Comparison of ENCODE assay signal across 9 cellular contexts in the genomic region with DNA sequence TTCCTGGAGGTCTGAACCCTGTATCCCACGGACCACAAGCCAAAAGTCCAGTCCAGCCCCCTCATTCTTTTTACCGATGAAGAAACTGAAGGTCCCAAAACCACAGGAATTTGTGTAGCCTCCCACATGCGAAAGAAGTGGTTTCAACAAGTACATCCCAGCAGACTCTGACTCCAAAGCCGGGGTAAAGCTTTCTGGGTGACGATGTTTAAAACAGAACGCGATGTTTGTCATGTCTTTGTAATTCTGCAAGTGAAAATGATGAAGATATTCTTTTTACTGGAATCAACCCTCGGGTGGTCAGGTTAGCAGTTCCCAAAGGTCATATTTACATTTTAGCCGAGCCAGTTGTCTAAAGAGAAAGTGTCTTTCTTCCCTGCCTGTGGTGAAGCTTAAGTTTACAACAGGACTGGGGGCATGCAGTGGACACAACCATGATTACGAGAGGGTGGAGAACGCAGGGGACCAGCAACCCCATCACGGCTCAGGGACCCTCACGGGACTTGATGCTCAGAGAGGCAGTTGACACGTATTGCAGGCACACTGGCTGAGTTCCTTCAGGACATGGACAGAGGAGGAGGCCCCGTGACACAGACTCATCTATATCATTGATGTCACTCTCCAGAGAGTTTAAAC. TPM values are rescaled to one million over a fixed set of nuclear protein-coding genes. Genes with fewer than 3 reads are reported as not detected.
DNase-seq lines count a peak whose midpoint lies in the region; ATAC-seq and TF ChIP-seq lines count a peak whose summit lies in the region.
"Had no signal": no experiment of that assay in that cellular context is flagged by ENCODE, and none has a peak within 500 bp of the region (broad histone marks: within the 10 kb centered on the region; RNA-seq: fewer than 3 reads in every experiment).

No MANE protein-coding gene starts in this region.

- no peak overlapping the region for H2BK20ac ChIP-seq in IMR-90 (ENCODE audit: low read depth, low read length)

- peaks cover 5% of the 10 kb centered on the region; the same call in 1 of the 2 replicates for H3K9me1 ChIP-seq in IMR-90 (ENCODE audit: insufficient read depth, low read length)

- H3K36me3 Mint-ChIP-seq in activated CD4-positive, alpha-beta T cell treated with anti-CD3 and anti-CD28 coated beads for 36 hours (ENCODE audit: low read depth) = no peaks in the 10 kb centered on the region
- H3K36me3 Mint-ChIP-seq in activated naive CD8-positive, alpha-beta T cell treated with anti-CD3 and anti-CD28 coated beads for 36 hours = no peaks in the 10 kb centered on the region
- peaks cover 7% of the 10 kb centered on the region for H3K36me3 Mint-ChIP-seq in glutamatergic neuron (ENCODE audit: unreplicated experiment)

- H4K20me1 ChIP-seq in IMR-90 (ENCODE audit: insufficient read depth, low read length) (no peaks in the 10 kb centered on the region), osteoblast (ENCODE audit: insufficient read depth, low read length) (no peaks in the 10 kb centered on the region)

- peak overlapping the region; percentile 33 for H3K4me3 Mint-ChIP-seq in activated CD4-positive, alpha-beta T cell treated with anti-CD3 and anti-CD28 coated beads for 36 hours
- no peak overlapping the region for H3K4me3 Mint-ChIP-seq in activated naive CD8-positive, alpha-beta T cell treated with anti-CD3 and anti-CD28 coated beads for 36 hours
- H3K4me3 Mint-ChIP-seq in glutamatergic neuron (ENCODE audit: unreplicated experiment) = no peak overlapping the region
- H3K4me3 Mint-ChIP-seq: GM23338 had no signal

- H3K9me3 ChIP-seq in IMR-90 (ENCODE audit: control insufficient read depth, insufficient read depth, low read length) (no peaks in the 10 kb centered on the region), osteoblast (ENCODE audit: low read depth, low read length) (no peaks in the 10 kb centered on the region)

- TF ChIP-seq POLR2A in IMR-90 (IDR thresholded peaks at IDR 0.05; ENCODE audit: low read depth, low read length) = no peak

- H3K9me3 Mint-ChIP-seq in activated CD4-positive, alpha-beta T cell treated with anti-CD3 and anti-CD28 coated beads for 36 hours (ENCODE audit: low read depth) = no peaks in the 10 kb centered on the region
- H3K9me3 Mint-ChIP-seq in activated naive CD8-positive, alpha-beta T cell treated with anti-CD3 and anti-CD28 coated beads for 36 hours = no peaks in the 10 kb centered on the region
- H3K9me3 Mint-ChIP-seq in glutamatergic neuron (ENCODE audit: unreplicated experiment) = peaks cover 1% of the 10 kb centered on the region
- H3K9me3 Mint-ChIP-seq: GM23338 had no signal

- CTCF ChIA-PET in activated CD4-positive, alpha-beta T cell treated with anti-CD3 and anti-CD28 coated beads for 36 hours (lab: Charles Lee) = no interaction called here
- CTCF ChIA-PET in IMR-90 (lab: Yijun Ruan, JAX) = no interaction called here

- BruUV-seq in IMR-90 (replicated peaks; lab: Mats Ljungman, UMichigan) = no TSS peak

- no peak overlapping the region for H3K23ac ChIP-seq in IMR-90 (ENCODE audit: low read depth, low read length)

- peak overlapping the region; percentile 75 for H2AFZ ChIP-seq in IMR-90 (replicated peaks; ENCODE audit: low read length, poor library complexity)
- H2AFZ ChIP-seq in osteoblast (ENCODE audit: low read length) = peak overlapping the region; percentile 88
- H2AFZ ChIP-seq: GM23338 had no signal

- POLR2A ChIA-PET in activated CD4-positive, alpha-beta T cell treated with anti-CD3 and anti-CD28 coated beads for 36 hours (lab: Charles Lee) = interaction anchor here (1.3 kb wide), 1 partner anchor 19 kb away, joined by 4 read pairs; no protein-coding TSS in a partner anchor
- POLR2A ChIA-PET in IMR-90 (lab: Charles Lee; ENCODE audit: unreplicated experiment) = no interaction called here

- H3K4me1 ChIP-seq in IMR-90 (ENCODE audit: control insufficient read depth, insufficient read depth, low read length) (peaks cover 5% of the 10 kb centered on the region), osteoblast (ENCODE audit: insufficient read depth, low read length) (peaks cover 30% of the 10 kb centered on the region)

- H4K8ac ChIP-seq in IMR-90 (ENCODE audit: low read depth in 2 of 2, low read length in 2 of 2) = no peak overlapping the region

- peak; percentile 44 for ATAC-seq in activated CD4-positive, alpha-beta T cell treated with anti-CD3 and anti-CD28 coated beads for 36 hours
- ATAC-seq in IMR-90 (ENCODE audit: low read depth) (peak; percentile 82), HG02970 (IDR thresholded peaks at IDR 0.05; ENCODE audit: low FRiP score, unreplicated experiment) (no peak)
- ATAC-seq: GM23338 had no signal

- H3K4me3 ChIP-seq in IMR-90 (ENCODE audit: insufficient read depth, low read depth, low read length) (peak overlapping the region; percentile 39; the same call in 1 of the 2 replicates), osteoblast (ENCODE audit: insufficient read depth, low read length) (peak overlapping the region; percentile 60)
- H3K4me3 ChIP-seq: GM23338 had no signal

- peak overlapping the region; percentile 80 for H3K27ac Mint-ChIP-seq in activated CD4-positive, alpha-beta T cell treated with anti-CD3 and anti-CD28 coated beads for 36 hours
- H3K27ac Mint-ChIP-seq in activated naive CD8-positive, alpha-beta T cell treated with anti-CD3 and anti-CD28 coated beads for 36 hours = peak overlapping the region; percentile 57
- no peak overlapping the region for H3K27ac Mint-ChIP-seq in glutamatergic neuron (ENCODE audit: unreplicated experiment)
- H3K27ac Mint-ChIP-seq: GM23338 had no signal

- H3K14ac ChIP-seq in IMR-90 (replicated peaks; ENCODE audit: low read depth, low read length) = peak overlapping the region; percentile 52

- peaks cover 9% of the 10 kb centered on the region for H3K27me3 Mint-ChIP-seq in activated CD4-positive, alpha-beta T cell treated with anti-CD3 and anti-CD28 coated beads for 36 hours
- no peaks in the 10 kb centered on the region for H3K27me3 Mint-ChIP-seq in activated naive CD8-positive, alpha-beta T cell treated with anti-CD3 and anti-CD28 coated beads for 36 hours
- H3K27me3 Mint-ChIP-seq in glutamatergic neuron (ENCODE audit: unreplicated experiment) = peaks cover 6% of the 10 kb centered on the region

- WGBS in IMR-90 (ENCODE audit: extremely low coverage in 2 of 2, insufficient read length in 1 of 2), 2 experiments = 0% methylated on average over 2 of the region's 15 CpGs; no CpG with 5 or more reads in 1 of the 2 experiments

- peak; percentile 60 for DNase-seq in activated CD4-positive, alpha-beta T cell treated with anti-CD3 and anti-CD28 coated beads for 36 hours
- DNase-seq in activated CD4-positive, alpha-beta T cell treated with anti-CD3 and anti-CD28 coated beads for 1 hour = no peak
- DNase-seq in IMR-90 (peak; percentile 73), osteoblast (ENCODE audit: insufficient read length, low spot score, missing footprints) (peak; percentile 90), NCI-H146 (lab: John Stamatoyannopoulos, UW) (no peak), glutamatergic neuron (no peak)
- DNase-seq in activated naive CD8-positive, alpha-beta T cell treated with anti-CD3 and anti-CD28 coated beads for 36 hours = peak; percentile 43

- no peak overlapping the region for H2BK15ac ChIP-seq in IMR-90 (ENCODE audit: low read depth, low read length)

- H3K36me3 ChIP-seq in IMR-90 (ENCODE audit: control insufficient read depth, insufficient read depth, low read length) (no peaks in the 10 kb centered on the region), osteoblast (ENCODE audit: insufficient read depth, low read length) (no peaks in the 10 kb centered on the region)

- in situ Hi-C loops in IMR-90 (cut with MboI; ENCODE audit: low sequenced_read_pairs) = no loop called here

- H2AK5ac ChIP-seq in IMR-90 (ENCODE audit: low read depth, low read length) = no peak overlapping the region

- H3K27ac ChIP-seq in IMR-90 (ENCODE audit: insufficient read depth, low read length) (peak overlapping the region; percentile 25; the same call in 1 of the 2 replicates), osteoblast (ENCODE audit: low read depth, low read length) (peak overlapping the region; percentile 58)

- H3K27me3 ChIP-seq in IMR-90 (ENCODE audit: control insufficient read depth, insufficient read depth, low read length) (no peaks in the 10 kb centered on the region), osteoblast (ENCODE audit: insufficient read depth, low read length) (no peaks in the 10 kb centered on the region)

- 0 out of 2 replicates have a peak overlapping the region, but pooled peaks have one; percentile 13 for H3K9ac ChIP-seq in IMR-90 (ENCODE audit: low read depth, low read length)

- dilution Hi-C loops in IMR-90 (cut with HindIII; ENCODE audit: low sequenced_read_pairs, unreplicated experiment) = no loop called here

- intact Hi-C loops in activated CD4-positive, alpha-beta T cell treated with anti-CD3 and anti-CD28 coated beads for 36 hours (cut with DNase I, micrococcal nuclease) = loop anchor here (1.0 to 5.0 kb wide), 2 partner anchors 46 to 121 kb away; no protein-coding TSS in a partner anchor
- intact Hi-C loops in IMR-90 (cut with micrococcal nuclease) = loop anchor here (10.0 kb wide), 1 partner anchor 1031 kb away; no protein-coding TSS in a partner anchor

- H3K4ac ChIP-seq in IMR-90 (ENCODE audit: low read depth, low read length) = no peak overlapping the region

- H4K5ac ChIP-seq in IMR-90 (ENCODE audit: low read depth, low read length) = no peak overlapping the region

- peak overlapping the region; percentile 48 for H3K4me2 ChIP-seq in IMR-90 (ENCODE audit: low read depth, low read length)
- H3K4me2 ChIP-seq in osteoblast (ENCODE audit: insufficient read depth, low read length) = peak overlapping the region; percentile 86
- H3K4me2 ChIP-seq: GM23338 had no signal

- H3K79me1 ChIP-seq in IMR-90 (ENCODE audit: low read depth in 1 of 2, low read length in 2 of 2) = no peaks in the 10 kb centered on the region

- peaks cover 33% of the 10 kb centered on the region for H3K4me1 Mint-ChIP-seq in activated CD4-positive, alpha-beta T cell treated with anti-CD3 and anti-CD28 coated beads for 36 hours
- H3K4me1 Mint-ChIP-seq in activated naive CD8-positive, alpha-beta T cell treated with anti-CD3 and anti-CD28 coated beads for 36 hours = peaks cover 33% of the 10 kb centered on the region
- H3K4me1 Mint-ChIP-seq in glutamatergic neuron (ENCODE audit: low read depth, unreplicated experiment) = no peaks in the 10 kb centered on the region
- H3K4me1 Mint-ChIP-seq: GM23338 had no signal

- H2AK9ac ChIP-seq in IMR-90 (replicated peaks; ENCODE audit: low read depth, low read length, poor library complexity) = peak overlapping the region; percentile 65

- H3K56ac ChIP-seq in IMR-90 (ENCODE audit: extremely low read depth, insufficient read depth, low read length) = no peak overlapping the region

- no peak for TF ChIP-seq RAD21 in IMR-90 (IDR thresholded peaks at IDR 0.05; ENCODE audit: low read length)

- H4K91ac ChIP-seq in IMR-90 (ENCODE audit: insufficient read depth, low read depth, low read length) = no peak overlapping the region

- H3K79me2 ChIP-seq in osteoblast (ENCODE audit: insufficient read depth, low read length) = no peaks in the 10 kb centered on the region

- 0 out of 2 replicates have a peak overlapping the region, but pooled peaks have one; percentile 20 for H3K18ac ChIP-seq in IMR-90 (ENCODE audit: low read depth, low read length)

- no peak overlapping the region for H2BK5ac ChIP-seq in IMR-90 (ENCODE audit: low read depth, low read length, poor library complexity, severe bottlenecking)

- no peak for TF ChIP-seq CTCF in IMR-90 (conservative IDR thresholded peaks at IDR 0.05; ENCODE audit: low read depth, low read length)
- TF ChIP-seq CTCF in osteoblast (IDR thresholded peaks at IDR 0.05; ENCODE audit: extremely low read depth, low read depth, low read length) = no peak
- TF ChIP-seq CTCF in glutamatergic neuron (IDR thresholded peaks at IDR 0.05; ENCODE audit: partially characterized antibody, unreplicated experiment) = no peak

- H2BK120ac ChIP-seq in IMR-90 (ENCODE audit: low read depth, low read length) = no peak overlapping the region

RNA-seq across cellular contexts. Expression of gene TMEM131, which starts 17.8 kb away (rescaled TPM):
- total RNA-seq in activated CD4-positive, alpha-beta T cell treated with anti-CD3 and anti-CD28 coated beads for 36 hours = 10 to 100 TPM; 25.8 to 32.5 TPM
- 13.3 and 18.9 TPM in 2 replicates for total RNA-seq in IMR-90 (2012; rRNA removed)
- 14.0 TPM in 2 replicates for polyA plus RNA-seq in IMR-90 (2012; rRNA removed)
- polyA plus RNA-seq in IMR-90 (2012; cell fraction: cytosol; rRNA removed) = 3.5 and 6.7 TPM in 2 replicates
- polyA plus RNA-seq in IMR-90 (2012; cell fraction: nucleus; rRNA removed; ENCODE audit: low replicate concordance) = 16.5 and 40.8 TPM in 2 replicates
- total RNA-seq in activated naive CD8-positive, alpha-beta T cell treated with anti-CD3 and anti-CD28 coated beads for 36 hours = 10 to 100 TPM; 25.2 to 27.9 TPM
- 30.0 and 41.8 TPM in 2 replicates for total RNA-seq in osteoblast
- total RNA-seq in glutamatergic neuron (ENCODE audit: unreplicated experiment) = 36.6 TPM

Comparison
In these comparisons a context has a peak if more than half of its experiments do, and no peak if none do; other contexts are left out.
1. DNase-seq: peak in activated CD4-positive, alpha-beta T cell treated with anti-CD3 and anti-CD28 coated beads for 36 hours (single experiment), IMR-90 (single experiment), activated naive CD8-positive, alpha-beta T cell treated with anti-CD3 and anti-CD28 coated beads for 36 hours (single experiment) and osteoblast (single experiment); none in activated CD4-positive, alpha-beta T cell treated with anti-CD3 and anti-CD28 coated beads for 1 hour (single experiment), NCI-H146 (single experiment) and glutamatergic neuron (single experiment).